22 cellular contexts compared by ENCODE assay signal in the genomic region with DNA sequence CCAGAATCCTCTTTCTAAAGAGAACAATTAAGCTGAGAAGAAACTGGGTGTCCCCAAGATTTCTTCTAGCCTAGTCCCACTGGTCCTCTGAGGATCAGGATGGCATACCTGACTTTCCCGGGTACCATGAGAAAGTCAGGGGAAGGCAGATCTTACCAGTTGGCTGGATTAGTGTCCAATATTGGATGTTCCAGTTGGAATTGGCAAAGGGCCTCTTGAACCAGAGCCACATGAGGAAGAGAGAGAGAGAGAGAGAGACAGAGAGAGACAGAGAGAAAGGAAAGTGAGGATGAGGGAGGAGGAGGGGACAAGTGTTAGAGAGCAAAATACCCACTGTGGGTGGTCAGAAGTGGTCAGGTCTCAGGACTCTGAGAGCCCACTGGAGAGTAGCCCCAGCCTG.
"Had no signal": no experiment of that assay in that cellular context is flagged by ENCODE, and none has a peak within 500 bp of the region (broad histone marks: within the 10 kb centered on the region; RNA-seq: fewer than 3 reads in every experiment).

No MANE protein-coding gene starts in this region.

- FAIRE-seq: islet of Langerhans had no signal

- H3K4me3 Mint-ChIP-seq: naive B cell; nephron progenitor cell; stimulated activated naive B cell treated with anti-CD40 and anti-IgM and Interleukin-4, amounts not matched to agents 10 μg/mL and 1 μg/mL and 100 μg/mL, for 72 hours; stimulated activated naive CD8-positive, alpha-beta T cell treated with anti-CD3 and anti-CD28 coated beads, Interleukin-15, Interleukin-2, amounts not matched to agents 100 ng/mL and 50 ng/mL, for 24 hours had no signal

- H3K27me3 Mint-ChIP-seq: stimulated activated naive CD8-positive, alpha-beta T cell treated with anti-CD3 and anti-CD28 coated beads, Interleukin-15, Interleukin-2, amounts not matched to agents 100 ng/mL and 50 ng/mL, for 24 hours had no signal

- H3K4me3 ChIP-seq: gastrocnemius medialis, left ventricle myocardium inferior, lower lobe of right lung, ovary, psoas muscle, skin epidermis, spleen, transverse colon had no signal

- H3K27ac ChIP-seq: gastrocnemius medialis, left ventricle myocardium inferior, lower lobe of right lung, ovary, psoas muscle, skin epidermis, spleen, transverse colon had no signal

- DNase-seq: cerebellar nuclear complex; cortex of kidney; foreskin fibroblast; gastrocnemius medialis; head of caudate nucleus; left cardiac atrium; left ventricle myocardium inferior; lower lobe of right lung; naive B cell; nephron progenitor cell; occipital lobe; ovary; posterior cingulate gyrus; psoas muscle; right cardiac atrium; spleen; stimulated activated CD4-positive, alpha-beta T cell treated with anti-CD3 and anti-CD28 coated beads, Interleukin-4, amount 100 ng/mL, for 4 hours; stimulated activated naive B cell treated with anti-CD40 and anti-IgM and Interleukin-4, amounts not matched to agents 10 μg/mL and 1 μg/mL and 100 μg/mL, for 72 hours; transverse colon had no signal

- H3K27me3 ChIP-seq: gastrocnemius medialis, ovary, spleen, transverse colon had no signal

- H3K4me1 ChIP-seq: gastrocnemius medialis, left ventricle myocardium inferior, lower lobe of right lung, psoas muscle, spleen, transverse colon had no signal

- ATAC-seq: gastrocnemius medialis; left cardiac atrium; lower lobe of right lung; psoas muscle; right cardiac atrium; stimulated activated naive B cell treated with anti-CD40 and anti-IgM and Interleukin-4, amounts not matched to agents 10 μg/mL and 1 μg/mL and 100 μg/mL, for 72 hours had no signal

- H3K36me3 ChIP-seq: gastrocnemius medialis, left ventricle myocardium inferior, lower lobe of right lung, ovary, spleen, transverse colon had no signal

- H3K27ac Mint-ChIP-seq: naive B cell; nephron progenitor cell; stimulated activated naive B cell treated with anti-CD40 and anti-IgM and Interleukin-4, amounts not matched to agents 10 μg/mL and 1 μg/mL and 100 μg/mL, for 72 hours; stimulated activated naive CD8-positive, alpha-beta T cell treated with anti-CD3 and anti-CD28 coated beads, Interleukin-15, Interleukin-2, amounts not matched to agents 100 ng/mL and 50 ng/mL, for 24 hours had no signal

- H3K9me3 ChIP-seq: gastrocnemius medialis, ovary had no signal

- H3K4me1 Mint-ChIP-seq: naive B cell, nephron progenitor cell had no signal
